ENCODE assay signal across 8 cellular contexts in genomic region chr10:119859422-119860258, GRCh38. TPM values are rescaled to one million over a fixed set of nuclear protein-coding genes. Genes with fewer than 3 reads are reported as not detected.
DNase-seq lines count a peak whose midpoint lies in the region; ATAC-seq, FAIRE-seq and TF ChIP-seq lines count a peak whose summit lies in the region.

No MANE protein-coding gene starts in this region.

- H3K27me3 ChIP-seq in bronchial epithelial cell (ENCODE audit: control insufficient read depth, insufficient read depth, low read length) = no peaks in the 10 kb centered on the region

- FAIRE-seq in A204.1 (lab: Jason Lieb, UNC) = peak; percentile 98
- no peak for FAIRE-seq in bronchial epithelial cell (lab: Jason Lieb, UNC)
- no peak for FAIRE-seq in HTR-8/SVneo (lab: Jason Lieb, UNC)

- peak; percentile 27 for TF ChIP-seq CTCF in bronchial epithelial cell (IDR thresholded peaks at IDR 0.05; ENCODE audit: insufficient read depth, low read length, severe bottlenecking)

- no peak for ATAC-seq in GM19023 (IDR thresholded peaks at IDR 0.05; ENCODE audit: unreplicated experiment)

- DNase-seq in EL (peak; percentile 46), NCI-H69 (lab: John Stamatoyannopoulos, UW) (peak; percentile 23), bronchial epithelial cell (ENCODE audit: low read depth) (peak; percentile 70), medulla oblongata (ENCODE audit: extremely low spot score) (peak; percentile 70), epidermal melanocyte (ENCODE audit: insufficient read length, low spot score) (no peak), HTR-8/SVneo (ENCODE audit: insufficient read length, low spot score) (no peak)

- H3K36me3 ChIP-seq in bronchial epithelial cell (ENCODE audit: control insufficient read depth, insufficient read depth, low read length) = no peaks in the 10 kb centered on the region

- no peak overlapping the region for H3K4me3 ChIP-seq in bronchial epithelial cell (ENCODE audit: low read depth, low read length)

RNA-seq across cellular contexts. Expression of gene MCMBP, which starts 13.0 kb away (rescaled TPM):
- total RNA-seq in bronchial epithelial cell = 36.7 and 43.4 TPM in 2 replicates

RNA-seq across cellular contexts. Expression of gene SEC23IP, which starts 32.9 kb away (rescaled TPM):
- total RNA-seq in bronchial epithelial cell = 10.3 and 22.5 TPM in 2 replicates

Comparison
In these comparisons a context has a peak if more than half of its experiments do, and no peak if none do; other contexts are left out.
1. DNase-seq: peak in EL (single experiment), NCI-H69 (single experiment), bronchial epithelial cell (single experiment) and medulla oblongata (single experiment); none in epidermal melanocyte (single experiment) and HTR-8/SVneo (single experiment).